In genomic region chr5:74534397-74535129, GRCh38 we compare ENCODE assay signal across 1 cellular context.
A peak's percentile ranks its signal among the peaks of the same experiment; 100 is the strongest.
TF ChIP-seq lines count a peak whose summit lies in the region.

No MANE protein-coding gene starts in this region.

TF ChIP-seq in HEK293, 187 proteins besides CTCF, POLR2A, EP300 and RAD21 (continued from another document):
- TF ChIP-seq, protein P1, sequence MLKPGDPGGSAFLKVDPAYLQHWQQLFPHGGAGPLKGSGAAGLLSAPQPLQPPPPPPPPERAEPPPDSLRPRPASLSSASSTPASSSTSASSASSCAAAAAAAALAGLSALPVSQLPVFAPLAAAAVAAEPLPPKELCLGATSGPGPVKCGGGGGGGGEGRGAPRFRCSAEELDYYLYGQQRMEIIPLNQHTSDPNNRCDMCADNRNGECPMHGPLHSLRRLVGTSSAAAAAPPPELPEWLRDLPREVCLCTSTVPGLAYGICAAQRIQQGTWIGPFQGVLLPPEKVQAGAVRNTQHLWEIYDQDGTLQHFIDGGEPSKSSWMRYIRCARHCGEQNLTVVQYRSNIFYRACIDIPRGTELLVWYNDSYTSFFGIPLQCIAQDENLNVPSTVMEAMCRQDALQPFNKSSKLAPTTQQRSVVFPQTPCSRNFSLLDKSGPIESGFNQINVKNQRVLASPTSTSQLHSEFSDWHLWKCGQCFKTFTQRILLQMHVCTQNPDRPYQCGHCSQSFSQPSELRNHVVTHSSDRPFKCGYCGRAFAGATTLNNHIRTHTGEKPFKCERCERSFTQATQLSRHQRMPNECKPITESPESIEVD (tag by site-specific recombination; IDR thresholded peaks at IDR 0.05): no peak
- TF ChIP-seq ZNF18 (tag by site-specific recombination; IDR thresholded peaks at IDR 0.05): no peak
- peak; percentile 87 for TF ChIP-seq SETDB1 (IDR thresholded peaks at IDR 0.05; ENCODE audit: insufficient read length, low read length)
- TF ChIP-seq ZNF837 (tag by site-specific recombination; IDR thresholded peaks at IDR 0.05): no peak
